In genomic region chr2:1011018-1011405, GRCh38 we compare ENCODE assay signal across 13 cellular contexts.
"Had no signal": no experiment of that assay in that cellular context is flagged by ENCODE, and none has a peak within 500 bp of the region (broad histone marks: within the 10 kb centered on the region; RNA-seq: fewer than 3 reads in every experiment).

No MANE protein-coding gene starts in this region.

- H3K27me3 ChIP-seq: hepatocyte, stomach, thyroid gland, uterus had no signal

- H3K4me3 ChIP-seq: hepatocyte, stomach, thyroid gland, uterus had no signal

- H2AFZ ChIP-seq: hepatocyte had no signal

- H3K9me3 ChIP-seq: stomach, thyroid gland, uterus had no signal

- H3K27ac ChIP-seq: hepatocyte, stomach, thyroid gland, uterus had no signal

- H3K4me1 ChIP-seq: uterus had no signal

- DNase-seq: activated CD4-positive, CD25-positive, alpha-beta regulatory T cell; activated naive CD4-positive, alpha-beta T cell treated with anti-CD3 and anti-CD28 coated beads, Interleukin-2, amount 10 ng/mL, durations not matched to agents 7 days and 5 days; caudate nucleus; cortex of kidney; erythroblast; mesendoderm; posterior cingulate gyrus; stimulated activated CD4-positive, alpha-beta T cell treated with anti-CD3 and anti-CD28 coated beads, Interleukin-15, amount 100 ng/mL, for 24 hours; stimulated activated CD4-positive, alpha-beta T cell treated with anti-CD3 and anti-CD28 coated beads, Interleukin-4, amount 100 ng/mL, for 4 hours; stomach; uterus had no signal

- H3K4me2 ChIP-seq: hepatocyte had no signal

- H3K36me3 ChIP-seq: stomach, thyroid gland, uterus had no signal
